In the genomic region with DNA sequence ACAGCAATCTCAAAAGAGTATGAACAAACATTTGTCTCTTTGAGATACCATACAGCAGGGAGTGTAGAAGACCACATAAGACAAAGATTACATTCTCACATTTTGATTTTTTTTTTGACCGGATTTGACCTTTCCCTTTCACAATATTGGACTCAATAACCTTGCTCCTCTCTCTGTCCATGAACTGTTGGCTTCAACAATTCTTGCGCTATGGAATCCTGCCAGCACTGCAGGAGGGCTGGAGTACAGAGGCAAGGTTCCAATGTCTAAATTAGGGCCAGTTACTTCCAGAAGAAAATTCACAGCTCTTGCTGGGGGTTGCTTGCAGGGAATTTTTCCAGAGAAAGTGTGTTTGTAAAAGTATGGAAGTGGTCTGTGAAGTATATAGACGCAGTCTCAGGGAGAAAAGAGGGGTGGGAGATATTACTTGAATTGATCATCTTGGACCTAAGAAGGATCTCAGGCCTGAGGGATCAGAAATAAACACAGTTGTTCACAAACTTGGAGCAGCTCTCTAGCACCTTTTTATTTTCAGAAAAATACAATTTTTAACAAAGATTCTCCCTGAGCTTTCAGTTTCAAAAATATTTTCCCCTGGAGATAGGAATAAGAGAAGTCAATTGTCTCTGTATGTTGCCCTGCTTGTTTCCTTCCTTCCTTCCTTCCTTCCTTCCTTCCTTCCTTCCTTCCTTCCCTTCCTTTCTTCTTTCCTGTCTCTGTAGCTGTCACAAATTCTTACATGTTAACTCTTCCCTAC, we compare ENCODE assay signal across 18 cellular contexts.
A peak's percentile ranks its signal among the peaks of the same experiment; 100 is the strongest.
DNase-seq lines count a peak whose midpoint lies in the region; ATAC-seq lines count a peak whose summit lies in the region.
"Had no signal": no experiment of that assay in that cellular context is flagged by ENCODE, and none has a peak within 500 bp of the region (broad histone marks: within the 10 kb centered on the region; RNA-seq: fewer than 3 reads in every experiment).

No MANE protein-coding gene starts in this region.

- H3K4me1 Mint-ChIP-seq in immature natural killer cell, result no peaks in the 10 kb centered on the region

- intact Hi-C loops in Right ventricle myocardium superior (cut with DNase I) (no loop called here), cardiac septum (cut with DNase I) (no loop called here), aorta (cut with DNase I) (no loop called here)

- no peaks in the 10 kb centered on the region for H3K9me3 ChIP-seq in aorta (ENCODE audit: control insufficient read depth, low read length)
- H3K9me3 ChIP-seq: A549, MG63, vagina had no signal

- H3K27me3 ChIP-seq in aorta (ENCODE audit: control insufficient read depth in 1 of 2, insufficient read depth in 2 of 2, low read length in 1 of 2), result no peaks in the 10 kb centered on the region
- H3K27me3 ChIP-seq: MG63, vagina had no signal

- no peaks in the 10 kb centered on the region for H3K36me3 Mint-ChIP-seq in immature natural killer cell
- H3K36me3 Mint-ChIP-seq: CD8-positive, alpha-beta T cell had no signal

- no peak overlapping the region for H3K27ac Mint-ChIP-seq in immature natural killer cell
- H3K27ac Mint-ChIP-seq: CD8-positive, alpha-beta T cell; HFFc6 had no signal

- peaks cover 11 to 26% (median 12%) of the 10 kb centered on the region in 6 donors for H3K9me3 Mint-ChIP-seq in immature natural killer cell

- H3K36me3 ChIP-seq in aorta (ENCODE audit: control insufficient read depth in 1 of 2, insufficient read depth in 2 of 2, low read length in 1 of 2), result no peaks in the 10 kb centered on the region
- H3K36me3 ChIP-seq: MG63, vagina had no signal

- no peak overlapping the region for H3K27ac ChIP-seq in aorta (ENCODE audit: low read depth in 1 of 2, low read length in 2 of 2)
- H3K27ac ChIP-seq: A549, vagina had no signal

- no peaks in the 10 kb centered on the region for H3K27me3 Mint-ChIP-seq in immature natural killer cell (ENCODE audit: low read depth in 3 of 3)

- ATAC-seq in Right ventricle myocardium superior (ENCODE audit: poor library complexity) (peak; percentile 87), aorta (ENCODE audit: low FRiP score) (peak; percentile 74)
- ATAC-seq: A549; CD8-positive, alpha-beta T cell had no signal

- WGBS in aorta, 2 donors, result 68 to 70% methylated on average over 3 of the region's 3 CpGs

- no peaks in the 10 kb centered on the region for H3K4me1 ChIP-seq in aorta (ENCODE audit: control insufficient read depth in 1 of 2, insufficient read depth in 2 of 2, low read length in 2 of 2)
- H3K4me1 ChIP-seq: A549, vagina had no signal

- no peak overlapping the region for H3K4me3 ChIP-seq in aorta (ENCODE audit: low read length in 2 of 2)
- H3K4me3 ChIP-seq: A549, MG63, vagina had no signal

- peak; percentile 31 for DNase-seq in Right ventricle myocardium superior
- DNase-seq in cardiac septum (ENCODE audit: low spot score), result no peak
- peak; percentile 36 for DNase-seq in fibroblast of gingiva (ENCODE audit: low read depth)
- peak; percentile 31 for DNase-seq in medulla oblongata (ENCODE audit: extremely low spot score)
- no peak for DNase-seq in aorta
- no peak for DNase-seq in amniotic stem cell (lab: John Stamatoyannopoulos, UW)
- no peak for DNase-seq in immature natural killer cell
- DNase-seq in SIG-M5 (lab: John Stamatoyannopoulos, UW), result no peak
- DNase-seq: activated CD4-positive, CD25-positive, alpha-beta regulatory T cell treated with anti-CD3 and anti-CD28 coated beads, Interleukin-2, amount 50 U/mL, for 72 hours; CD8-positive, alpha-beta T cell; HFFc6; mesendoderm; MG63; NCI-H345; stimulated activated CD4-positive, alpha-beta T cell treated with anti-CD3 and anti-CD28 coated beads, Interleukin-2, amount 100 ng/mL, for 24 hours had no signal

- H3K4me3 Mint-ChIP-seq in immature natural killer cell, result no peak overlapping the region
- H3K4me3 Mint-ChIP-seq: CD8-positive, alpha-beta T cell; HFFc6; neural crest cell had no signal

Comparison
In these comparisons a context has a peak if more than half of its experiments do, and no peak if none do; other contexts are left out.
1. DNase-seq: peak in Right ventricle myocardium superior (single experiment), fibroblast of gingiva (single experiment) and medulla oblongata (single experiment); none in cardiac septum (single experiment), aorta (0 of 2), amniotic stem cell (single experiment), immature natural killer cell (0 of 3) and SIG-M5 (single experiment).